1 cellular context compared by ENCODE assay signal in the genomic region with DNA sequence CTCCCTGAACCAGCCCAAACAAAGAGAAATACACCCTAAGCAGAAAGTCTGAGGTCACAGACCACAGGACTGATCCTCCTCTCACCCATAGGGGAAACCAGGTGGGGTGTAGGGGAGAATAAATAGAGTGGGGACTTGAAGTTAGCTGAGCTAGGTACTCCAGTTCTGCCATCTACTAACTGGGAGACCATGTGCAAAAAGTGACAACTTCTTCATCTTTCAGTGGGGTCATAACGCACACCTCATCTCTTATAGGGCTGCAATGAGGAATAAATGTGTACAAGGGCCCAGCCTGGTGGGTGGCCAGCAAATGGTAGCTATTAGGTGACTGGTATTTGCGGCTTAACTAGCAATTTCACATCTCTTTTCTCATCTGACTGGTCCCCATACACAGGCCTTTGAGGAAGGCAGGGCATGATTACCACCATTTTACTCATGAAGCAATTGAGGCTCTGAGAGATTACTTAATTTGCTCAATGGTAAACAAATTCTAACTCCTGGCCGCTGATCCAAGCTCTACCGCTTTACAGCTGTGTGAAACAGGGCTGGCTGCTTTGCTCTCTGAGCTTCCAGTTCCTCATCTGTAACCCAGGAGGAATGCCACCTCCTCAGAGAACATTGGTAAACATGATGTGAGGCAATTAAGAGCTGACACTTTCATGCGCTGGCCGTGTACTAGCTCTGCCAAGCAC.
TF ChIP-seq lines count a peak whose summit lies in the region.

No MANE protein-coding gene starts in this region.

TF ChIP-seq in SK-N-SH, 30 proteins besides CTCF, POLR2A, EP300 and RAD21:
- TF ChIP-seq, protein P1, sequence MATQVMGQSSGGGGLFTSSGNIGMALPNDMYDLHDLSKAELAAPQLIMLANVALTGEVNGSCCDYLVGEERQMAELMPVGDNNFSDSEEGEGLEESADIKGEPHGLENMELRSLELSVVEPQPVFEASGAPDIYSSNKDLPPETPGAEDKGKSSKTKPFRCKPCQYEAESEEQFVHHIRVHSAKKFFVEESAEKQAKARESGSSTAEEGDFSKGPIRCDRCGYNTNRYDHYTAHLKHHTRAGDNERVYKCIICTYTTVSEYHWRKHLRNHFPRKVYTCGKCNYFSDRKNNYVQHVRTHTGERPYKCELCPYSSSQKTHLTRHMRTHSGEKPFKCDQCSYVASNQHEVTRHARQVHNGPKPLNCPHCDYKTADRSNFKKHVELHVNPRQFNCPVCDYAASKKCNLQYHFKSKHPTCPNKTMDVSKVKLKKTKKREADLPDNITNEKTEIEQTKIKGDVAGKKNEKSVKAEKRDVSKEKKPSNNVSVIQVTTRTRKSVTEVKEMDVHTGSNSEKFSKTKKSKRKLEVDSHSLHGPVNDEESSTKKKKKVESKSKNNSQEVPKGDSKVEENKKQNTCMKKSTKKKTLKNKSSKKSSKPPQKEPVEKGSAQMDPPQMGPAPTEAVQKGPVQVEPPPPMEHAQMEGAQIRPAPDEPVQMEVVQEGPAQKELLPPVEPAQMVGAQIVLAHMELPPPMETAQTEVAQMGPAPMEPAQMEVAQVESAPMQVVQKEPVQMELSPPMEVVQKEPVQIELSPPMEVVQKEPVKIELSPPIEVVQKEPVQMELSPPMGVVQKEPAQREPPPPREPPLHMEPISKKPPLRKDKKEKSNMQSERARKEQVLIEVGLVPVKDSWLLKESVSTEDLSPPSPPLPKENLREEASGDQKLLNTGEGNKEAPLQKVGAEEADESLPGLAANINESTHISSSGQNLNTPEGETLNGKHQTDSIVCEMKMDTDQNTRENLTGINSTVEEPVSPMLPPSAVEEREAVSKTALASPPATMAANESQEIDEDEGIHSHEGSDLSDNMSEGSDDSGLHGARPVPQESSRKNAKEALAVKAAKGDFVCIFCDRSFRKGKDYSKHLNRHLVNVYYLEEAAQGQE (IDR thresholded peaks at IDR 0.05; ENCODE audit: low read depth, low read length): no peak
- TF ChIP-seq FOXJ3 (CRISPR knock-in tag; IDR thresholded peaks at IDR 0.05) (no peak), GATA2 (CRISPR knock-in tag; IDR thresholded peaks at IDR 0.05) (no peak), TEAD4 (IDR thresholded peaks at IDR 0.05; ENCODE audit: borderline replicate concordance, insufficient read depth) (no peak), TCF12 (IDR thresholded peaks at IDR 0.05) (no peak), FOSL2 (IDR thresholded peaks at IDR 0.05; ENCODE audit: borderline replicate concordance, low read depth) (no peak), JUND (IDR thresholded peaks at IDR 0.05) (no peak), MEF2A (IDR thresholded peaks at IDR 0.05; ENCODE audit: borderline replicate concordance, low read depth) (no peak), GABPA (IDR thresholded peaks at IDR 0.05; ENCODE audit: low read depth) (no peak), SIN3A (IDR thresholded peaks at IDR 0.05; ENCODE audit: borderline replicate concordance, low read depth, low read length) (no peak), RFX5 (IDR thresholded peaks at IDR 0.05; ENCODE audit: low read length) (no peak), NFIC (IDR thresholded peaks at IDR 0.05; ENCODE audit: borderline replicate concordance) (no peak), SMC3 (IDR thresholded peaks at IDR 0.05; ENCODE audit: low read depth, low read length) (no peak), POLR2AphosphoS5 (IDR thresholded peaks at IDR 0.05; ENCODE audit: low read depth, low read length) (no peak), NRF1 (IDR thresholded peaks at IDR 0.05; ENCODE audit: low read depth, low read length) (no peak), RXRA (IDR thresholded peaks at IDR 0.05; ENCODE audit: borderline replicate concordance, low read depth) (no peak)
- TF ChIP-seq, protein P2, sequence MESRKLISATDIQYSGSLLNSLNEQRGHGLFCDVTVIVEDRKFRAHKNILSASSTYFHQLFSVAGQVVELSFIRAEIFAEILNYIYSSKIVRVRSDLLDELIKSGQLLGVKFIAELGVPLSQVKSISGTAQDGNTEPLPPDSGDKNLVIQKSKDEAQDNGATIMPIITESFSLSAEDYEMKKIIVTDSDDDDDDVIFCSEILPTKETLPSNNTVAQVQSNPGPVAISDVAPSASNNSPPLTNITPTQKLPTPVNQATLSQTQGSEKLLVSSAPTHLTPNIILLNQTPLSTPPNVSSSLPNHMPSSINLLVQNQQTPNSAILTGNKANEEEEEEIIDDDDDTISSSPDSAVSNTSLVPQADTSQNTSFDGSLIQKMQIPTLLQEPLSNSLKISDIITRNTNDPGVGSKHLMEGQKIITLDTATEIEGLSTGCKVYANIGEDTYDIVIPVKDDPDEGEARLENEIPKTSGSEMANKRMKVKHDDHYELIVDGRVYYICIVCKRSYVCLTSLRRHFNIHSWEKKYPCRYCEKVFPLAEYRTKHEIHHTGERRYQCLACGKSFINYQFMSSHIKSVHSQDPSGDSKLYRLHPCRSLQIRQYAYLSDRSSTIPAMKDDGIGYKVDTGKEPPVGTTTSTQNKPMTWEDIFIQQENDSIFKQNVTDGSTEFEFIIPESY (IDR thresholded peaks at IDR 0.05; ENCODE audit: borderline replicate concordance, low read depth): no peak
- TF ChIP-seq, protein P3, sequence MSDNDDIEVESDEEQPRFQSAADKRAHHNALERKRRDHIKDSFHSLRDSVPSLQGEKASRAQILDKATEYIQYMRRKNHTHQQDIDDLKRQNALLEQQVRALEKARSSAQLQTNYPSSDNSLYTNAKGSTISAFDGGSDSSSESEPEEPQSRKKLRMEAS (IDR thresholded peaks at IDR 0.05; ENCODE audit: low read depth): no peak
- TF ChIP-seq, protein P4, sequence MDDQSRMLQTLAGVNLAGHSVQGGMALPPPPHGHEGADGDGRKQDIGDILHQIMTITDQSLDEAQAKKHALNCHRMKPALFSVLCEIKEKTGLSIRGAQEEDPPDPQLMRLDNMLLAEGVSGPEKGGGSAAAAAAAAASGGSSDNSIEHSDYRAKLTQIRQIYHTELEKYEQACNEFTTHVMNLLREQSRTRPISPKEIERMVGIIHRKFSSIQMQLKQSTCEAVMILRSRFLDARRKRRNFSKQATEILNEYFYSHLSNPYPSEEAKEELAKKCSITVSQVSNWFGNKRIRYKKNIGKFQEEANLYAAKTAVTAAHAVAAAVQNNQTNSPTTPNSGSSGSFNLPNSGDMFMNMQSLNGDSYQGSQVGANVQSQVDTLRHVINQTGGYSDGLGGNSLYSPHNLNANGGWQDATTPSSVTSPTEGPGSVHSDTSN (IDR thresholded peaks at IDR 0.05): no peak
